1 cellular context compared by ENCODE assay signal in genomic region chr12:124680863-124681778, GRCh38.
TF ChIP-seq lines count a peak whose summit lies in the region.

No MANE protein-coding gene starts in this region.

TF ChIP-seq in GM23338, 12 proteins besides CTCF, POLR2A, EP300 and RAD21 (continued from another document):
- no peak for TF ChIP-seq ZNF462 (CRISPR knock-in tag; IDR thresholded peaks at IDR 0.05)
- no peak for TF ChIP-seq ZNF331 (CRISPR knock-in tag; IDR thresholded peaks at IDR 0.05; ENCODE audit: low read depth)
- no peak for TF ChIP-seq ZNF114 (CRISPR knock-in tag; IDR thresholded peaks at IDR 0.05)
- no peak for TF ChIP-seq STAT1 (IDR thresholded peaks at IDR 0.05; ENCODE audit: unreplicated experiment)
- no peak for TF ChIP-seq CREB1 (CRISPR knock-in tag; IDR thresholded peaks at IDR 0.05; ENCODE audit: low read depth)
- TF ChIP-seq NANOG (IDR thresholded peaks at IDR 0.05; ENCODE audit: borderline replicate concordance): no peak
- TF ChIP-seq POLR2AphosphoS5 (IDR thresholded peaks at IDR 0.05; ENCODE audit: low read depth): no peak
